Comparison of ENCODE assay signal across 1 cellular context in genomic region chr18:79816981-79817606, GRCh38.
TF ChIP-seq lines count a peak whose summit lies in the region.

No MANE protein-coding gene starts in this region.

TF ChIP-seq in K562, 482 proteins besides CTCF, POLR2A, EP300 and RAD21 (continued from another document):
- no peak for TF ChIP-seq HINFP (tag; conservative IDR thresholded peaks at IDR 0.05; ENCODE audit: low read depth)
- TF ChIP-seq E2F1 (CRISPR knock-in tag; IDR thresholded peaks at IDR 0.05): no peak
- TF ChIP-seq MAX (CRISPR knock-in tag; IDR thresholded peaks at IDR 0.05): peak; percentile 73
